10 cellular contexts compared by ENCODE assay signal in the genomic region with DNA sequence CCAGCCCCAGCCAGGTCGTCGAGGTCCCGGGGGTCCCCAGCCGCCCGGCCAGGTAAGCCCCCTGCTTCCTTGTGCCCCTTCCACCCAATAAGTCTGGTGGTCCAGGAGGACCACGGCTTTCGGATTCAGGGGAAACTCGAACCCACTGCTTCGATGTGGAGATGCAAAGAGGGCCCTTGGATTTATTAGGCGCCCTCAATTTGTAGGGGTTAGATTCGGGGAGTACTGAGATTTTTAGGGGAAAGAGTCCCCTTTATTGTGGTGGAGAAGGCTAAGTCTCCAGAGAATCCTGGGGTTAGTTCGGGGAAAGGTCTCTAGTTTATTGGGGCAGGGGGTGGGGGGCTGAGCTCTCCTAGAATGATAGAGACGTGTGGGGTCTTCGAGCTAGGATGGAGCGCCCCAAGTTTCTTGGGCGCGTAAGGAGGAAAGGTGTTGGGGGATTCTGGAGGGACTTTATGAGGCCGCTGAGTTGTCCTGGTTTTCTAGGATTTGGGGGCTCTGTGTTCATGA. TPM values are rescaled to one million over a fixed set of nuclear protein-coding genes. Genes with fewer than 3 reads are reported as not detected.
DNase-seq lines count a peak whose midpoint lies in the region; ATAC-seq and TF ChIP-seq lines count a peak whose summit lies in the region.
"Had no signal": no experiment of that assay in that cellular context is flagged by ENCODE, and none has a peak within 500 bp of the region (broad histone marks: within the 10 kb centered on the region; RNA-seq: fewer than 3 reads in every experiment).

No MANE protein-coding gene starts in this region.

- DNase-seq in activated CD8-positive, alpha-beta T cell treated with anti-CD3 and anti-CD28 coated beads for 36 hours = no peak
- no peak for DNase-seq in activated CD8-positive, alpha-beta T cell treated with anti-CD3 and anti-CD28 coated beads, Interleukin-2, amount 10 ng/mL, durations not matched to agents 7 days and 5 days
- no peak for DNase-seq in T-cell
- DNase-seq in right cardiac atrium = no peak
- DNase-seq in stimulated activated naive B cell treated with anti-CD40 and anti-IgM and Interleukin-4, amounts not matched to agents 10 μg/mL and 1 μg/mL and 100 μg/mL, for 72 hours = no peak
- DNase-seq in activated CD4-positive, alpha-beta T cell treated with anti-CD3 and anti-CD28 coated beads for 1 hour = no peak
- DNase-seq in NCI-H1105 (lab: John Stamatoyannopoulos, UW) = no peak
- DNase-seq: AML-193, NCI-H2081 treated with DMSO at 0.1 percent for 48 hours had no signal

- H3K27ac ChIP-seq in right cardiac atrium (ENCODE audit: low read length) = no peak overlapping the region

- WGBS in right cardiac atrium = 9% methylated on average over 18 of the region's 18 CpGs

- intact Hi-C loops in activated CD8-positive, alpha-beta T cell treated with anti-CD3 and anti-CD28 coated beads for 36 hours (cut with micrococcal nuclease) = loop anchor here (5.0 to 10.0 kb wide), 2 partner anchors 70 to 313 kb away; partner anchors contain the start of gene AKT2
- intact Hi-C loops in right cardiac atrium (cut with DNase I) = loop anchor here (5.0 to 10.0 kb wide), 6 partner anchors 50 to 293 kb away; no protein-coding TSS in a partner anchor

- H3K9me3 ChIP-seq in right cardiac atrium (ENCODE audit: control insufficient read depth, low read length) = no peaks in the 10 kb centered on the region

- H3K36me3 Mint-ChIP-seq in activated CD8-positive, alpha-beta T cell treated with anti-CD3 and anti-CD28 coated beads for 36 hours (ENCODE audit: low read depth) = no peaks in the 10 kb centered on the region
- no peaks in the 10 kb centered on the region for H3K36me3 Mint-ChIP-seq in activated CD8-positive, alpha-beta T cell treated with anti-CD3 and anti-CD28 coated beads, Interleukin-2, amount 10 ng/mL, durations not matched to agents 7 days and 5 days (ENCODE audit: low read depth)
- no peaks in the 10 kb centered on the region for H3K36me3 Mint-ChIP-seq in T-cell
- H3K36me3 Mint-ChIP-seq in stimulated activated naive B cell treated with anti-CD40 and anti-IgM and Interleukin-4, amounts not matched to agents 10 μg/mL and 1 μg/mL and 100 μg/mL, for 72 hours = no peaks in the 10 kb centered on the region

- peaks cover 4% of the 10 kb centered on the region for H3K4me1 ChIP-seq in right cardiac atrium (ENCODE audit: control insufficient read depth, insufficient read depth, low read length)

- no peak for ATAC-seq in activated CD8-positive, alpha-beta T cell treated with anti-CD3 and anti-CD28 coated beads for 36 hours
- ATAC-seq in activated CD8-positive, alpha-beta T cell treated with anti-CD3 and anti-CD28 coated beads, Interleukin-2, amount 10 ng/mL, durations not matched to agents 7 days and 5 days = no peak
- ATAC-seq in T-cell (replicated peaks in 1 of 4) (no peak), right cardiac atrium (no peak), HG02571 (IDR thresholded peaks at IDR 0.05; ENCODE audit: unreplicated experiment) (no peak)
- no peak for ATAC-seq in stimulated activated naive B cell treated with anti-CD40 and anti-IgM and Interleukin-4, amounts not matched to agents 10 μg/mL and 1 μg/mL and 100 μg/mL, for 72 hours (replicated peaks)

- H3K4me1 Mint-ChIP-seq in activated CD8-positive, alpha-beta T cell treated with anti-CD3 and anti-CD28 coated beads for 36 hours (ENCODE audit: low read depth) = peaks cover 46% of the 10 kb centered on the region
- peaks cover 51% of the 10 kb centered on the region for H3K4me1 Mint-ChIP-seq in activated CD8-positive, alpha-beta T cell treated with anti-CD3 and anti-CD28 coated beads, Interleukin-2, amount 10 ng/mL, durations not matched to agents 7 days and 5 days (ENCODE audit: low read depth)
- H3K4me1 Mint-ChIP-seq in T-cell = peaks cover 41 to 49% (median 43%) of the 10 kb centered on the region in 3 donors
- H3K4me1 Mint-ChIP-seq in stimulated activated naive B cell treated with anti-CD40 and anti-IgM and Interleukin-4, amounts not matched to agents 10 μg/mL and 1 μg/mL and 100 μg/mL, for 72 hours = peaks cover 29 to 62% of the 10 kb centered on the region in 2 donors

- peak overlapping the region; percentile 24 for H3K4me3 Mint-ChIP-seq in activated CD8-positive, alpha-beta T cell treated with anti-CD3 and anti-CD28 coated beads for 36 hours
- H3K4me3 Mint-ChIP-seq in activated CD8-positive, alpha-beta T cell treated with anti-CD3 and anti-CD28 coated beads, Interleukin-2, amount 10 ng/mL, durations not matched to agents 7 days and 5 days = no peak overlapping the region
- H3K4me3 Mint-ChIP-seq in T-cell = peak overlapping the region; percentile 14 to 52 (median 25)
- H3K4me3 Mint-ChIP-seq in stimulated activated naive B cell treated with anti-CD40 and anti-IgM and Interleukin-4, amounts not matched to agents 10 μg/mL and 1 μg/mL and 100 μg/mL, for 72 hours = peak overlapping the region in 1 of 2 donors; percentile 23

- H3K27me3 Mint-ChIP-seq in activated CD8-positive, alpha-beta T cell treated with anti-CD3 and anti-CD28 coated beads for 36 hours = peaks cover 38% of the 10 kb centered on the region
- H3K27me3 Mint-ChIP-seq in activated CD8-positive, alpha-beta T cell treated with anti-CD3 and anti-CD28 coated beads, Interleukin-2, amount 10 ng/mL, durations not matched to agents 7 days and 5 days (ENCODE audit: low read depth) = peaks cover 43% of the 10 kb centered on the region
- peaks cover 22 to 38% of the 10 kb centered on the region in 2 donors for H3K27me3 Mint-ChIP-seq in T-cell
- peaks cover 44 to 66% of the 10 kb centered on the region in 2 donors for H3K27me3 Mint-ChIP-seq in stimulated activated naive B cell treated with anti-CD40 and anti-IgM and Interleukin-4, amounts not matched to agents 10 μg/mL and 1 μg/mL and 100 μg/mL, for 72 hours

- H3K27me3 ChIP-seq in right cardiac atrium (ENCODE audit: control insufficient read depth, insufficient read depth) = no peaks in the 10 kb centered on the region

- peak overlapping the region; percentile 22 for H3K4me3 ChIP-seq in right cardiac atrium (ENCODE audit: low read length)

- H3K27ac Mint-ChIP-seq in activated CD8-positive, alpha-beta T cell treated with anti-CD3 and anti-CD28 coated beads for 36 hours = no peak overlapping the region
- H3K27ac Mint-ChIP-seq in activated CD8-positive, alpha-beta T cell treated with anti-CD3 and anti-CD28 coated beads, Interleukin-2, amount 10 ng/mL, durations not matched to agents 7 days and 5 days = no peak overlapping the region
- peak overlapping the region in 1 of 2 donors; percentile 9 for H3K27ac Mint-ChIP-seq in T-cell
- H3K27ac Mint-ChIP-seq in stimulated activated naive B cell treated with anti-CD40 and anti-IgM and Interleukin-4, amounts not matched to agents 10 μg/mL and 1 μg/mL and 100 μg/mL, for 72 hours = peak overlapping the region; percentile 72

- H3K9me3 Mint-ChIP-seq in activated CD8-positive, alpha-beta T cell treated with anti-CD3 and anti-CD28 coated beads for 36 hours = no peaks in the 10 kb centered on the region
- H3K9me3 Mint-ChIP-seq in activated CD8-positive, alpha-beta T cell treated with anti-CD3 and anti-CD28 coated beads, Interleukin-2, amount 10 ng/mL, durations not matched to agents 7 days and 5 days (ENCODE audit: insufficient read depth) = no peaks in the 10 kb centered on the region
- no peaks in the 10 kb centered on the region for H3K9me3 Mint-ChIP-seq in T-cell
- H3K9me3 Mint-ChIP-seq in stimulated activated naive B cell treated with anti-CD40 and anti-IgM and Interleukin-4, amounts not matched to agents 10 μg/mL and 1 μg/mL and 100 μg/mL, for 72 hours = no peaks in the 10 kb centered on the region

- POLR2A ChIA-PET in activated CD8-positive, alpha-beta T cell treated with anti-CD3 and anti-CD28 coated beads for 36 hours (lab: Charles Lee) = no interaction called here
- POLR2A ChIA-PET in activated CD8-positive, alpha-beta T cell treated with anti-CD3 and anti-CD28 coated beads, Interleukin-2, amount 10 ng/mL, durations not matched to agents 7 days and 5 days (lab: Charles Lee) = no interaction called here
- POLR2A ChIA-PET in T-cell (lab: Charles Lee) = no interaction called here

- no peak for TF ChIP-seq CTCF in activated CD8-positive, alpha-beta T cell treated with anti-CD3 and anti-CD28 coated beads for 36 hours (IDR thresholded peaks at IDR 0.05)

- CTCF ChIA-PET in activated CD8-positive, alpha-beta T cell treated with anti-CD3 and anti-CD28 coated beads for 36 hours (lab: Charles Lee) = interaction anchor here (2.3 to 7.2 kb wide), 4 partner anchors 37 to 293 kb away, joined by 9 to 51 read pairs (median 16); no protein-coding TSS in a partner anchor
- CTCF ChIA-PET in activated CD8-positive, alpha-beta T cell treated with anti-CD3 and anti-CD28 coated beads, Interleukin-2, amount 10 ng/mL, durations not matched to agents 7 days and 5 days (lab: Charles Lee) = interaction anchor here (1.0 to 2.6 kb wide), 3 partner anchors 37 to 68 kb away, joined by 3 to 9 read pairs (median 3); no protein-coding TSS in a partner anchor
- CTCF ChIA-PET in T-cell (lab: Charles Lee) = no interaction called here

RNA-seq across cellular contexts. Expression of gene LTBP4, which starts 3.8 kb away (rescaled TPM):
- 100 to 1,000 TPM; 117 to 121 TPM for total RNA-seq in activated CD8-positive, alpha-beta T cell treated with anti-CD3 and anti-CD28 coated beads for 36 hours
- 10 to 100 TPM; 54.3 to 54.7 TPM for total RNA-seq in activated CD8-positive, alpha-beta T cell treated with anti-CD3 and anti-CD28 coated beads, Interleukin-2, amount 10 ng/mL, durations not matched to agents 7 days and 5 days
- total RNA-seq in T-cell = 100 to 1,000 TPM in 4 of 5 donors, 10 to 100 TPM in 1; 90.9 to 215 (median 160) TPM
- 100 to 1,000 TPM; 307 to 473 (median 324) TPM for total RNA-seq in right cardiac atrium
- polyA plus RNA-seq in right cardiac atrium = 216 TPM

RNA-seq across cellular contexts. Expression of gene SHKBP1, which starts 20.7 kb away (rescaled TPM):
- 10 to 100 TPM; 82.8 to 89.3 TPM for total RNA-seq in activated CD8-positive, alpha-beta T cell treated with anti-CD3 and anti-CD28 coated beads for 36 hours
- 100 to 1,000 TPM; 116 to 124 TPM for total RNA-seq in activated CD8-positive, alpha-beta T cell treated with anti-CD3 and anti-CD28 coated beads, Interleukin-2, amount 10 ng/mL, durations not matched to agents 7 days and 5 days
- total RNA-seq in T-cell = 100 to 1,000 TPM; 117 to 153 (median 142) TPM
- 10 to 100 TPM; 19.7 to 23.0 (median 20.4) TPM for total RNA-seq in right cardiac atrium
- 22.8 TPM for polyA plus RNA-seq in right cardiac atrium

Comparison
In these comparisons a context has a peak if more than half of its experiments do, and no peak if none do; other contexts are left out.
1. CTCF ChIA-PET loops: an anchor here in activated CD8-positive, alpha-beta T cell treated with anti-CD3 and anti-CD28 coated beads for 36 hours (2.3 to 7.2 kb wide) and activated CD8-positive, alpha-beta T cell treated with anti-CD3 and anti-CD28 coated beads, Interleukin-2, amount 10 ng/mL, durations not matched to agents 7 days and 5 days (1.0 to 2.6 kb wide); none called in T-cell.